Comparison of ENCODE assay signal across 8 cellular contexts in the genomic region with DNA sequence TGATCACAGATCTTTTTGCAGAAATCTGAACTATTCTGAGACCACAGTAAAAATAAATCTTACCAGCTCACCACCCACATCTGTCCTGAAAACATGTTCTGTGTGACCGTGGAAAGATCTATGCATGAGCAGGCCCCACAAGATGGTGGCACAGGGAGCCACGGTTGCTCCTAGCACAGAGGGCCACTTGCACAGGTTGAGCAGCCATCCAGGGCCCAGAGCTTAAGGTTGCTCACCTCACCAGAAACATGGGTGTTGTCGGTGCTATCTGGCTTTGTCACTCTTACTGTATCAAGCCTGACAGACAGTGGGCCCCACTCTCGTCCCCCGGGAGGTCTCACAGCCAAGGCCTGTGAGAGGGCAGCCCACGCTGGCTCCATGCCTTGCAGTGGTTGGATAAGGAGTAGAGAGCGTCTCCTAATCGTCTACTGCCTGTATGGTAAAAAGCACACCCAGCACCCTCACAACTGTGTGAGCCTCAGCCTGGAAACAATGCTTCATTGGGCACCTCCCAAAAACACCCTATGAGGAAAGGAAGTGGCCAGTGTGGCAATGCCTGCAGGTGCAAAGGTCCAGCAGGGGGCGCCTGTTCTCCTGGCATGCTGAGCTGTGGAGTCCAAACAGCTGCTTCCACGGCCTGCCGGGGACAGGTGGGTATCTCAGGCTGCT. TPM values are rescaled to one million over a fixed set of nuclear protein-coding genes. Genes with fewer than 3 reads are reported as not detected.
DNase-seq lines count a peak whose midpoint lies in the region; ATAC-seq, FAIRE-seq and TF ChIP-seq lines count a peak whose summit lies in the region.

No MANE protein-coding gene starts in this region.

- H3K27ac Mint-ChIP-seq in glutamatergic neuron (ENCODE audit: unreplicated experiment): peak overlapping the region; percentile 62

- TF ChIP-seq RAD21 in A549 (conservative IDR thresholded peaks at IDR 0.05 in 1 of 2, IDR thresholded peaks at IDR 0.05 in 1 of 2): peak; percentile 30 to 35; a peak in 4 of 5 replicates

- TF ChIP-seq POLR2A in A549 (IDR thresholded peaks at IDR 0.05; ENCODE audit: low read length): no peak

- H3K27ac ChIP-seq in A549 (no peak overlapping the region), SJCRH30 (no peak overlapping the region), psoas muscle (peak overlapping the region; percentile 30), aorta (ENCODE audit: low read depth in 1 of 2, low read length in 2 of 2) (no peak overlapping the region)

- H3K4me2 ChIP-seq in A549: no peak overlapping the region

- intact Hi-C loops in psoas muscle (cut with DNase I) (no loop called here), aorta (cut with DNase I) (no loop called here)

- POLR2A ChIA-PET in A549 (lab: Yijun Ruan, JAX): interaction anchor here (1.4 kb wide), 1 partner anchor 8 kb away, joined by 10 read pairs; no protein-coding TSS in a partner anchor

- H3K4me3 ChIP-seq in A549: no peak overlapping the region
- no peak overlapping the region for H3K4me3 ChIP-seq in SJCRH30
- no peak overlapping the region for H3K4me3 ChIP-seq in psoas muscle
- H3K4me3 ChIP-seq in aorta (ENCODE audit: low read length in 2 of 2): no peak overlapping the region

- H3K4me3 Mint-ChIP-seq in glutamatergic neuron (ENCODE audit: unreplicated experiment): no peak overlapping the region

- CTCF ChIA-PET in A549 (lab: Yijun Ruan, JAX): interaction anchor here (0.7 to 3.2 kb wide), 19 partner anchors 9 to 338 kb away, joined by 3 to 25 read pairs (median 4); a partner anchor contains a TSS

- H3K4me1 ChIP-seq in A549 (peaks cover 4% of the 10 kb centered on the region; the same call in 1 of the 3 replicates), SJCRH30 (peaks cover 5% of the 10 kb centered on the region; the same call in 1 of the 2 replicates), psoas muscle (peaks cover 10% of the 10 kb centered on the region), aorta (ENCODE audit: control insufficient read depth in 1 of 2, insufficient read depth in 2 of 2, low read length in 2 of 2) (no peaks in the 10 kb centered on the region)

- TF ChIP-seq CTCF in A549 (IDR thresholded peaks at IDR 0.05): peak; percentile 66
- TF ChIP-seq CTCF in glutamatergic neuron (IDR thresholded peaks at IDR 0.05; ENCODE audit: partially characterized antibody, unreplicated experiment): peak; percentile 83
- TF ChIP-seq CTCF in psoas muscle (IDR thresholded peaks at IDR 0.05): peak; percentile 76

- ATAC-seq in A549: peak; percentile 92 to 93
- ATAC-seq in GM18502 (IDR thresholded peaks at IDR 0.05; ENCODE audit: poor library complexity, unreplicated experiment): peak; percentile 66
- ATAC-seq in psoas muscle: peak; percentile 89 to 95 (median 92)
- ATAC-seq in aorta (ENCODE audit: low FRiP score): peak; percentile 80

- H3K36me3 Mint-ChIP-seq in glutamatergic neuron (ENCODE audit: unreplicated experiment): peaks cover 4% of the 10 kb centered on the region

- TF ChIP-seq EP300 in A549 (IDR thresholded peaks at IDR 0.05): no peak

- H3K36me3 ChIP-seq in SJCRH30 (peaks cover 28% of the 10 kb centered on the region), psoas muscle (ENCODE audit: insufficient read depth in 1 of 2, low read depth in 1 of 2) (peaks cover 22 to 92% of the 10 kb centered on the region in 2 donors), aorta (ENCODE audit: control insufficient read depth in 1 of 2, insufficient read depth in 2 of 2, low read length in 1 of 2) (peaks cover 3 to 20% of the 10 kb centered on the region in 2 donors)

- 70% methylated on average over 4 of the region's 11 CpGs for WGBS in A549 (ENCODE audit: missing lambda C conversion rate)
- WGBS in psoas muscle, 3 donors: 52 to 54% (median 54%) methylated on average over 11 of the region's 11 CpGs
- 31 to 36% methylated on average over 11 of the region's 11 CpGs for WGBS in aorta, 2 donors

- H3K27me3 ChIP-seq in SJCRH30 (no peaks in the 10 kb centered on the region), psoas muscle (ENCODE audit: insufficient read depth in 3 of 3, low read length in 2 of 3) (no peaks in the 10 kb centered on the region), aorta (ENCODE audit: control insufficient read depth in 1 of 2, insufficient read depth in 2 of 2, low read length in 1 of 2) (no peaks in the 10 kb centered on the region)

- FAIRE-seq in A549 (lab: Jason Lieb, UNC): no peak
- peak; percentile 26 for FAIRE-seq in HTR-8/SVneo (lab: Jason Lieb, UNC)

- peaks cover 3% of the 10 kb centered on the region for H3K4me1 Mint-ChIP-seq in glutamatergic neuron (ENCODE audit: low read depth, unreplicated experiment)

- DNase-seq in A549 (ENCODE audit: low read depth in 1 of 2, low spot score in 1 of 2) (peak; percentile 77), HTR-8/SVneo (ENCODE audit: insufficient read length, low spot score) (peak; percentile 75), SJCRH30 (peak; percentile 90 to 91), glutamatergic neuron (peak; percentile 91), psoas muscle (peak; percentile 85 to 90), aorta (peak; percentile 87 to 94)
- peak; percentile 49 for DNase-seq in activated effector memory CD4-positive, alpha-beta T cell treated with Interleukin-2 at 50 U/mL for 16 hours

- peaks cover 6% of the 10 kb centered on the region for H3K9me3 Mint-ChIP-seq in glutamatergic neuron (ENCODE audit: unreplicated experiment)

- H3K27me3 Mint-ChIP-seq in glutamatergic neuron (ENCODE audit: unreplicated experiment): peaks cover 3% of the 10 kb centered on the region

- H3K9me3 ChIP-seq in A549: no peaks in the 10 kb centered on the region
- no peaks in the 10 kb centered on the region for H3K9me3 ChIP-seq in SJCRH30 (replicated peaks)
- H3K9me3 ChIP-seq in psoas muscle: no peaks in the 10 kb centered on the region
- H3K9me3 ChIP-seq in aorta (ENCODE audit: control insufficient read depth, low read length): no peaks in the 10 kb centered on the region

TF ChIP-seq in A549, 52 proteins besides CTCF, POLR2A, EP300 and RAD21:
- TF ChIP-seq CBX8 (IDR thresholded peaks at IDR 0.05) (no peak), TFCP2L1 (CRISPR knock-in tag; IDR thresholded peaks at IDR 0.05) (no peak), KDM5A (IDR thresholded peaks at IDR 0.05) (no peak), TP53 (CRISPR knock-in tag; IDR thresholded peaks at IDR 0.05) (no peak), SMC3 (IDR thresholded peaks at IDR 0.05) (0 out of 3 replicates have a peak, but pooled peaks have one; percentile 24), RCOR1 (IDR thresholded peaks at IDR 0.05; ENCODE audit: low read depth, low read length) (no peak), CEBPB (IDR thresholded peaks at IDR 0.05) (peak in 1 of 2 experiments; percentile 18; a peak in 1 of 4 replicates), NFE2L2 (conservative IDR thresholded peaks at IDR 0.05; ENCODE audit: low read length) (no peak), ZFP36 (IDR thresholded peaks at IDR 0.05; ENCODE audit: borderline replicate concordance, partially characterized antibody) (no peak), ZC3H11A (IDR thresholded peaks at IDR 0.05) (no peak), HEYL (CRISPR knock-in tag; IDR thresholded peaks at IDR 0.05) (no peak)
- TF ChIP-seq, protein P1, sequence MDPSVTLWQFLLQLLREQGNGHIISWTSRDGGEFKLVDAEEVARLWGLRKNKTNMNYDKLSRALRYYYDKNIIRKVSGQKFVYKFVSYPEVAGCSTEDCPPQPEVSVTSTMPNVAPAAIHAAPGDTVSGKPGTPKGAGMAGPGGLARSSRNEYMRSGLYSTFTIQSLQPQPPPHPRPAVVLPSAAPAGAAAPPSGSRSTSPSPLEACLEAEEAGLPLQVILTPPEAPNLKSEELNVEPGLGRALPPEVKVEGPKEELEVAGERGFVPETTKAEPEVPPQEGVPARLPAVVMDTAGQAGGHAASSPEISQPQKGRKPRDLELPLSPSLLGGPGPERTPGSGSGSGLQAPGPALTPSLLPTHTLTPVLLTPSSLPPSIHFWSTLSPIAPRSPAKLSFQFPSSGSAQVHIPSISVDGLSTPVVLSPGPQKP (IDR thresholded peaks at IDR 0.05; ENCODE audit: low read depth, low read length): no peak
- TF ChIP-seq, protein P2, sequence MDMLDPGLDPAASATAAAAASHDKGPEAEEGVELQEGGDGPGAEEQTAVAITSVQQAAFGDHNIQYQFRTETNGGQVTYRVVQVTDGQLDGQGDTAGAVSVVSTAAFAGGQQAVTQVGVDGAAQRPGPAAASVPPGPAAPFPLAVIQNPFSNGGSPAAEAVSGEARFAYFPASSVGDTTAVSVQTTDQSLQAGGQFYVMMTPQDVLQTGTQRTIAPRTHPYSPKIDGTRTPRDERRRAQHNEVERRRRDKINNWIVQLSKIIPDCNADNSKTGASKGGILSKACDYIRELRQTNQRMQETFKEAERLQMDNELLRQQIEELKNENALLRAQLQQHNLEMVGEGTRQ (IDR thresholded peaks at IDR 0.05): no peak
- TF ChIP-seq, protein P3, sequence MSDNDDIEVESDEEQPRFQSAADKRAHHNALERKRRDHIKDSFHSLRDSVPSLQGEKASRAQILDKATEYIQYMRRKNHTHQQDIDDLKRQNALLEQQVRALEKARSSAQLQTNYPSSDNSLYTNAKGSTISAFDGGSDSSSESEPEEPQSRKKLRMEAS (IDR thresholded peaks at IDR 0.05): no peak; the same call in 1 of the 2 replicates

RNA-seq across cellular contexts. Expression of a gene that starts 19.6 kb away (rescaled TPM):
- polyA plus RNA-seq in A549 (2011; rRNA removed): 83.7 and 88.5 TPM in 2 replicates
- 359 and 471 TPM in 2 replicates for polyA plus RNA-seq in A549 (2012; cell fraction: cytosol; rRNA removed)
- 409 and 668 TPM in 2 replicates for polyA plus RNA-seq in A549 (2012; cell fraction: nucleus; rRNA removed)
- polyA plus RNA-seq in A549 (2017; fragmentation: RNase III; extraction: RNeasy Plus Mini Kit Qiagen cat#74134 plus additional on column Dnase treatment): 235 to 259 TPM (median 235 TPM) in 3 replicates
- 81.7 and 95.6 TPM in 2 replicates for polyA minus RNA-seq in A549 (2011; rRNA and poly(A)+ RNA removed)
- 108 and 127 TPM in 2 replicates for total RNA-seq in SJCRH30 (2014; rRNA removed; shearing (Covaris generic))
- total RNA-seq in glutamatergic neuron (ENCODE audit: unreplicated experiment): 35.6 TPM
- 10 to 100 TPM; 12.5 to 25.3 (median 18.5) TPM for total RNA-seq in psoas muscle
- 10 to 100 TPM; 17.4 to 46.7 (median 23.6) TPM for polyA plus RNA-seq in psoas muscle
- total RNA-seq in aorta: 100 to 1,000 TPM; 155 to 257 TPM
- 100 to 1,000 TPM; 137 to 187 TPM for polyA plus RNA-seq in aorta

RNA-seq across cellular contexts. Expression of a gene that starts 49.4 kb away (rescaled TPM):
- 36.5 and 56.4 TPM in 2 replicates for polyA plus RNA-seq in A549 (2011; rRNA removed)
- 22.8 and 23.3 TPM in 2 replicates for polyA plus RNA-seq in A549 (2012; cell fraction: cytosol; rRNA removed)
- 19.3 and 27.7 TPM in 2 replicates for polyA plus RNA-seq in A549 (2012; cell fraction: nucleus; rRNA removed)
- polyA plus RNA-seq in A549 (2017; fragmentation: RNase III; extraction: RNeasy Plus Mini Kit Qiagen cat#74134 plus additional on column Dnase treatment): 33.7 to 37.8 TPM (median 33.8 TPM) in 3 replicates
- 25.9 and 28.7 TPM in 2 replicates for polyA minus RNA-seq in A549 (2011; rRNA and poly(A)+ RNA removed)
- total RNA-seq in SJCRH30 (2014; rRNA removed; shearing (Covaris generic)): 41.0 and 42.3 TPM in 2 replicates
- 46.7 TPM for total RNA-seq in glutamatergic neuron (ENCODE audit: unreplicated experiment)
- total RNA-seq in psoas muscle: 100 to 1,000 TPM in 2 of 4 donors, 10 to 100 TPM in 2; 88.8 to 163 (median 103) TPM
- polyA plus RNA-seq in psoas muscle: 100 to 1,000 TPM in 2 of 3 donors, 10 to 100 TPM in 1; 90.7 to 126 (median 106) TPM
- 10 to 100 TPM; 26.0 to 31.6 TPM for total RNA-seq in aorta
- polyA plus RNA-seq in aorta: 10 to 100 TPM; 17.9 to 25.2 TPM
